11 cellular contexts compared by ENCODE assay signal in the genomic region with DNA sequence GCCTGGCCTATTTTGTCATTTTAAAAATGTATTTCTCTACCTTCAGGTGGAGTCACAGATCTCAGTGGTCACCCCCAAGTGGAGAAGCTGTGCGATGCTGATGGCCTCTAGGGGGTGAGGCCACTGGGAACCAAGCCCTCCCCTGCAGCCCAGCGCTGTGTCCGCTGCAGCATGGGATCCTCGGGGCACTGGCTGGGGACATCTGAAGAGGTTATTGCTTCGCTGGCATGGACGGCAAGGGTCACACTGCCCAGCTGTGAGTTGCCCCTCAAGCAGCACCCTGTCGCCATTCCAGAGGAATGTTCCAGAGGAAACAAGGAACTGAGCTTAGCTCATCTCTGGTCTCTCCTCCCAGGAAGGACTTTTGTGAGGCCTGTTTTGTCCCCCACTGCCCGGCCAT.
"Had no signal": no experiment of that assay in that cellular context is flagged by ENCODE, and none has a peak within 500 bp of the region (broad histone marks: within the 10 kb centered on the region; RNA-seq: fewer than 3 reads in every experiment).

No MANE protein-coding gene starts in this region.

- ATAC-seq: lower lobe of right lung had no signal

- H3K27ac ChIP-seq: lower lobe of right lung had no signal

- H3K36me3 ChIP-seq: lower lobe of right lung had no signal

- H3K4me3 ChIP-seq: lower lobe of right lung had no signal

- DNase-seq: activated CD4-positive, alpha-beta T cell treated with anti-CD3 and anti-CD28 coated beads, Interleukin-2, amount 10 ng/mL, durations not matched to agents 7 days and 5 days; activated CD4-positive, CD25-positive, alpha-beta regulatory T cell; activated CD8-positive, alpha-beta memory T cell treated with anti-CD3 and anti-CD28 coated beads, Interleukin-2, amount 50 U/mL, for 48 hours; activated naive CD8-positive, alpha-beta T cell treated with anti-CD3 and anti-CD28 coated beads for 36 hours; cortex of kidney; effector CD4-positive, alpha-beta T cell; foreskin fibroblast; lower lobe of right lung; midbrain; small intestine; T-helper 2 cell had no signal

- H3K4me1 ChIP-seq: lower lobe of right lung had no signal
